ENCODE assay signal across 8 cellular contexts in the genomic region with DNA sequence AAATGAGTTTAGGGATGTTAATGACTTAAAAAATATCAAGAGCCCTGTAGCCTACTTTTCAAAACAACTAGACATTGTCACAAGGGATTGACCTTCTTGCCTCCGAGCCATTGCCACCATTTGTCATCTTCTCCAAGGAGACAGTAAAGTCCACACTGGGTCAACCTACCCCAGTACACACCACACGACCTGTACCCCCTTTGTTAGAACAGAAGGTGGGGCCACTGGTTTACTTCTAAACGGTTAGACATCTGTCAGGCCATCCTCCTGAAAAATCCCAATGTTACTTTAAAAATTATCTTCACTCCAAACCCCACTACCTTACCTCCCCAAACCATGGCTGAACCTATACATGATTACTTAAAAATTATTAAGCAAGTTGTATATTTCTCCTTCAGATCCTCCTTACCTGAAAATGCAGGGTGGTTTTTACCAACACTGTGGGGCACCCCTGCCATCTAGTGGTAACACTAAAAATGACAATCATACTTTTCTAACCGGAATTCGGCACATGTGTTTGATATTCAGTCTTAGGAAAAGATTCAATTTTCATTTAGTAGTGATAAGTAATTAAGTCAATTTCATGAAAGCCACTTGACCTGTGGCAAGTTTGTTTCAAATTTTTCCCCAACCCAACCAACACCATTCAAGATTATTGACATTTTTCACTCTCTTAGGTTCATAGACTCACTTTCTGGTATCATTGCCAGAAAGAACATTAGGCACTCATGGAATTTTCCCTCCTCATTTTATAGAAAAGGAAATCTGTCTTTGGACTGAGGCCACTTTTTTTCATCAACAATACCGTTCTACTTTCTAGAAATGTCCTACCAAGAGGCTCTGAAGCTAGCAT.
DNase-seq lines count a peak whose midpoint lies in the region; ATAC-seq and TF ChIP-seq lines count a peak whose summit lies in the region.

No MANE protein-coding gene starts in this region.

- H3K4me3 ChIP-seq in ascending aorta, result no peak overlapping the region

- DNase-seq in A172 (ENCODE audit: low spot score) (peak; percentile 39), EH (ENCODE audit: low read depth) (peak; percentile 41), NCI-H748 (lab: John Stamatoyannopoulos, UW; ENCODE audit: unreplicated experiment) (peak; percentile 40), ascending aorta (ENCODE audit: low spot score in 2 of 2) (no peak), iPS-NIHi7 (ENCODE audit: extremely low spot score) (peak; percentile 57)
- peak; percentile 19 for DNase-seq in stimulated activated CD4-positive, alpha-beta T cell treated with anti-CD3 and anti-CD28 coated beads, Interleukin-4, amount 100 ng/mL, for 24 hours

- no peaks in the 10 kb centered on the region for H3K9me3 ChIP-seq in ascending aorta

- no peak overlapping the region for H3K27ac ChIP-seq in ascending aorta

- intact Hi-C loops in ascending aorta (cut with DNase I), result loop anchor here (1.0 kb wide), 1 partner anchor 1869 kb away; no protein-coding TSS in a partner anchor

- H3K4me1 ChIP-seq in ascending aorta, result peaks cover 0 to 8% of the 10 kb centered on the region in 2 donors

- ATAC-seq in HG02852 (IDR thresholded peaks at IDR 0.05; ENCODE audit: unreplicated experiment) (peak; percentile 59), HG02763 (IDR thresholded peaks at IDR 0.05; ENCODE audit: unreplicated experiment) (no peak)

- H3K27me3 ChIP-seq in ascending aorta, result no peaks in the 10 kb centered on the region

- peak; percentile 69 to 87 (median 76) for TF ChIP-seq CTCF in ascending aorta (IDR thresholded peaks at IDR 0.05)

- no peaks in the 10 kb centered on the region for H3K36me3 ChIP-seq in ascending aorta

Comparison
In these comparisons a context has a peak if more than half of its experiments do, and no peak if none do; other contexts are left out.
1. DNase-seq: peak in A172 (single experiment), EH (single experiment), NCI-H748 (single experiment), iPS-NIHi7 (single experiment) and stimulated activated CD4-positive, alpha-beta T cell treated with anti-CD3 and anti-CD28 coated beads, Interleukin-4, amount 100 ng/mL, for 24 hours (single experiment); none in ascending aorta (0 of 2).